Comparison of ENCODE assay signal across 8 cellular contexts in genomic region chr3:185937689-185938374, GRCh38. TPM values are rescaled to one million over a fixed set of nuclear protein-coding genes. Genes with fewer than 3 reads are reported as not detected.
DNase-seq lines count a peak whose midpoint lies in the region; FAIRE-seq and TF ChIP-seq lines count a peak whose summit lies in the region.

Gene TRA2B (minus strand): TSS chr3:185938014. CDS start chr3:185937860, 154 bp downstream.

- H3K4me1 Mint-ChIP-seq in H9 (peaks cover 24 to 27% of the 10 kb centered on the region in 2 experiments), nephron (peaks cover 34% of the 10 kb centered on the region)
- peaks cover 42% of the 10 kb centered on the region for H3K4me1 Mint-ChIP-seq in stimulated activated naive CD8-positive, alpha-beta T cell treated with anti-CD3 and anti-CD28 coated beads, Interleukin-15, Interleukin-2, amounts not matched to agents 100 ng/mL and 50 ng/mL, for 24 hours (ENCODE audit: low read depth)

- H3K36me3 Mint-ChIP-seq in H9 (ENCODE audit: insufficient read depth in 1 of 3, low read depth in 3 of 3) (peaks cover 41 to 45% (median 42%) of the 10 kb centered on the region in 3 experiments), nephron (ENCODE audit: low read depth) (peaks cover 10% of the 10 kb centered on the region)
- peaks cover 53% of the 10 kb centered on the region for H3K36me3 Mint-ChIP-seq in stimulated activated naive CD8-positive, alpha-beta T cell treated with anti-CD3 and anti-CD28 coated beads, Interleukin-15, Interleukin-2, amounts not matched to agents 100 ng/mL and 50 ng/mL, for 24 hours (ENCODE audit: low read depth)

- H2BK15ac ChIP-seq in H9 (ENCODE audit: low read depth, low read length) = no peak within 1 kb of the TSS

- H4K8ac ChIP-seq in H9 (replicated peaks; ENCODE audit: insufficient read length, low read depth, low read length) = peak within 1 kb of the TSS; percentile 73

- TF ChIP-seq CTCF in H9 (conservative IDR thresholded peaks at IDR 0.05) = peak; percentile 43; the same call in 2 of the 3 replicates
- peak; percentile 26 for TF ChIP-seq CTCF in fibroblast of pulmonary artery (IDR thresholded peaks at IDR 0.05; ENCODE audit: low read length, missing control alignments)
- peak in 2 of 3 experiments; percentile 28 to 47 for TF ChIP-seq CTCF in nephron (IDR thresholded peaks at IDR 0.05; ENCODE audit: unreplicated experiment in 3 of 3)

- peak within 1 kb of the TSS; percentile 100 for H3K14ac ChIP-seq in H9 (ENCODE audit: insufficient read depth, low read length)

- DNase-seq in H9 (peak; percentile 99), M059J (ENCODE audit: low read depth) (peak; percentile 98), SHP77 (lab: John Stamatoyannopoulos, UW) (peak; percentile 91 to 96), fibroblast of pulmonary artery (ENCODE audit: low read depth) (peak; percentile 98)
- DNase-seq in activated effector memory CD4-positive, alpha-beta T cell treated with Interleukin-2 at 50 U/mL for 16 hours = peak; percentile 98

- WGBS in H9 (ENCODE audit: extremely low coverage, insufficient read length, low lambda C conversion rate) = no CpG with 5 or more reads among the region's 55 CpGs

- no peaks in the 10 kb centered on the region for H3K4me1 ChIP-seq in H9 (ENCODE audit: insufficient read depth, low read length)

- H2BK5ac ChIP-seq in H9 (ENCODE audit: insufficient read length, low read length) = peak within 1 kb of the TSS; percentile 94

- peak within 1 kb of the TSS; percentile 100 for H3K18ac ChIP-seq in H9 (ENCODE audit: insufficient read length, low read depth, low read length)

- H4K5ac ChIP-seq in H9 (ENCODE audit: insufficient read length, low read depth, low read length) = peak within 1 kb of the TSS; percentile 97

- peak within 1 kb of the TSS; percentile 96 for H2BK120ac ChIP-seq in H9 (ENCODE audit: low read depth, low read length, poor library complexity, severe bottlenecking)

- H3K23ac ChIP-seq in H9 (ENCODE audit: insufficient read length, low read depth, low read length) = peak within 1 kb of the TSS; percentile 57

- peak within 1 kb of the TSS; percentile 100 for H3K4me3 ChIP-seq in fibroblast of pulmonary artery (replicated peaks; ENCODE audit: low read depth, low read length)

- no peaks in the 10 kb centered on the region for H3K9me3 ChIP-seq in H9 (ENCODE audit: control insufficient read depth, low read depth, low read length)

- no peaks in the 10 kb centered on the region for H3K79me1 ChIP-seq in H9 (ENCODE audit: insufficient read depth, low read depth, low read length, poor library complexity, severe bottlenecking)

- FAIRE-seq in G401.6 (lab: Jason Lieb, UNC) = peak; percentile 94

- H3K4me3 Mint-ChIP-seq in H9 (peak within 1 kb of the TSS; percentile 100), nephron (peak within 1 kb of the TSS; percentile 99 to 100 (median 99))
- H3K4me3 Mint-ChIP-seq in stimulated activated naive CD8-positive, alpha-beta T cell treated with anti-CD3 and anti-CD28 coated beads, Interleukin-15, Interleukin-2, amounts not matched to agents 100 ng/mL and 50 ng/mL, for 24 hours = peak within 1 kb of the TSS; percentile 100

- H3K23me2 ChIP-seq in H9 (ENCODE audit: insufficient read length, low read depth, low read length, poor library complexity, severe bottlenecking) = peaks cover 15% of the 10 kb centered on the region

- H3K27me3 ChIP-seq in H9 (ENCODE audit: insufficient read depth, low read length) = no peaks in the 10 kb centered on the region

- peak within 1 kb of the TSS; percentile 100 for H3K9ac ChIP-seq in H9 (ENCODE audit: extremely low read depth, insufficient read length, low read length)

- peak within 1 kb of the TSS; percentile 98 for H3K4me2 ChIP-seq in H9 (ENCODE audit: insufficient read depth, insufficient read length, low read length)

- no peak within 1 kb of the TSS for H2AFZ ChIP-seq in H9 (ENCODE audit: low read length)

- no peak within 1 kb of the TSS for H2BK20ac ChIP-seq in H9 (ENCODE audit: low read depth, low read length, poor library complexity, severe bottlenecking)

- H3K79me2 ChIP-seq in H9 (ENCODE audit: insufficient read depth, low read length) = peaks cover 48% of the 10 kb centered on the region

- H3K27me3 Mint-ChIP-seq in H9 (ENCODE audit: low read depth) (peaks cover 14% of the 10 kb centered on the region), nephron (ENCODE audit: low read depth) (no peaks in the 10 kb centered on the region)
- H3K27me3 Mint-ChIP-seq in stimulated activated naive CD8-positive, alpha-beta T cell treated with anti-CD3 and anti-CD28 coated beads, Interleukin-15, Interleukin-2, amounts not matched to agents 100 ng/mL and 50 ng/mL, for 24 hours = peaks cover 6% of the 10 kb centered on the region

- peak within 1 kb of the TSS; percentile 87 for H3K27ac ChIP-seq in H9 (ENCODE audit: insufficient read length, low read depth, low read length)

- H3K9me3 Mint-ChIP-seq in H9 (peaks cover 10 to 15% of the 10 kb centered on the region in 2 experiments), nephron (peaks cover 4% of the 10 kb centered on the region)
- no peaks in the 10 kb centered on the region for H3K9me3 Mint-ChIP-seq in stimulated activated naive CD8-positive, alpha-beta T cell treated with anti-CD3 and anti-CD28 coated beads, Interleukin-15, Interleukin-2, amounts not matched to agents 100 ng/mL and 50 ng/mL, for 24 hours

- H3K4ac ChIP-seq in H9 (ENCODE audit: low read depth, low read length) = peak within 1 kb of the TSS; percentile 94; the same call in 1 of the 2 replicates

- H2AK5ac ChIP-seq in H9 (ENCODE audit: insufficient read length, low read length) = peak within 1 kb of the TSS; percentile 19

- H3K27ac Mint-ChIP-seq in H9 = peak within 1 kb of the TSS; percentile 100
- H3K27ac Mint-ChIP-seq in nephron = peak within 1 kb of the TSS; percentile 99 to 100 (median 99)
- H3K27ac Mint-ChIP-seq in stimulated activated naive CD8-positive, alpha-beta T cell treated with anti-CD3 and anti-CD28 coated beads, Interleukin-15, Interleukin-2, amounts not matched to agents 100 ng/mL and 50 ng/mL, for 24 hours = peak within 1 kb of the TSS; percentile 100

- peak within 1 kb of the TSS; percentile 38 for H3T11ph ChIP-seq in H9 (ENCODE audit: low read length)

- peak within 1 kb of the TSS; percentile 70 for H2BK12ac ChIP-seq in H9 (ENCODE audit: insufficient read length, low read depth, low read length)

- no peaks in the 10 kb centered on the region for H4K20me1 ChIP-seq in H9 (ENCODE audit: control insufficient read depth, insufficient read depth, insufficient read length)

- H4K91ac ChIP-seq in H9 (ENCODE audit: insufficient read length, low read depth, low read length) = peak within 1 kb of the TSS; percentile 96

- peak within 1 kb of the TSS; percentile 96 for H3K56ac ChIP-seq in H9 (ENCODE audit: insufficient read length, low read depth, low read length)

RNA-seq across cellular contexts. Expression of gene TRA2B, which starts in this region (rescaled TPM):
- 344 and 349 TPM in 2 replicates for total RNA-seq in H9 (2021)
- 268 and 348 TPM in 2 replicates for total RNA-seq in M059J (2014; rRNA removed; shearing (Covaris generic))

Comparison
In these comparisons a context has a peak if more than half of its experiments do, and no peak if none do; other contexts are left out.
1. Peak in every context shown above with its lines: DNase-seq, H3K4me3 ChIP-seq and H3K27ac ChIP-seq.